ENCODE assay signal across 1 cellular context in genomic region chr15:56496635-56497034, GRCh38.
TF ChIP-seq lines count a peak whose summit lies in the region.

No MANE protein-coding gene starts in this region.

TF ChIP-seq in H1, 55 proteins besides CTCF, POLR2A, EP300 and RAD21 (continued from another document):
- no peak for TF ChIP-seq ASH2L (IDR thresholded peaks at IDR 0.05; ENCODE audit: low read length)
TF ChIP-seq in H1: peak in this region for 2.
